ENCODE assay signal across 1 cellular context in genomic region chr14:61832783-61833182, GRCh38.
TF ChIP-seq lines count a peak whose summit lies in the region.

No MANE protein-coding gene starts in this region.

TF ChIP-seq in endothelial cell of umbilical vein, 7 proteins besides CTCF, POLR2A, EP300 and RAD21 (continued from another document):
- TF ChIP-seq MAX (IDR thresholded peaks at IDR 0.05; ENCODE audit: insufficient read depth, insufficient read length) = no peak
